Comparison of ENCODE assay signal across 1 cellular context in genomic region chr5:141665995-141666940, GRCh38.
TF ChIP-seq lines count a peak whose summit lies in the region.

No MANE protein-coding gene starts in this region.

TF ChIP-seq in HepG2, 621 proteins besides CTCF, POLR2A, EP300 and RAD21:
- TF ChIP-seq PBX2 (CRISPR knock-in tag; IDR thresholded peaks at IDR 0.05) (no peak), SKI (IDR thresholded peaks at IDR 0.05; ENCODE audit: partially characterized antibody) (no peak), ZZZ3 (CRISPR knock-in tag; IDR thresholded peaks at IDR 0.05; ENCODE audit: borderline replicate concordance) (no peak), ZNF629 (CRISPR knock-in tag; conservative IDR thresholded peaks at IDR 0.05) (0 out of 2 replicates have a peak, but pooled peaks have one; percentile 38), RARG (CRISPR knock-in tag; IDR thresholded peaks at IDR 0.05; ENCODE audit: low read depth) (no peak)
- TF ChIP-seq, protein P1, sequence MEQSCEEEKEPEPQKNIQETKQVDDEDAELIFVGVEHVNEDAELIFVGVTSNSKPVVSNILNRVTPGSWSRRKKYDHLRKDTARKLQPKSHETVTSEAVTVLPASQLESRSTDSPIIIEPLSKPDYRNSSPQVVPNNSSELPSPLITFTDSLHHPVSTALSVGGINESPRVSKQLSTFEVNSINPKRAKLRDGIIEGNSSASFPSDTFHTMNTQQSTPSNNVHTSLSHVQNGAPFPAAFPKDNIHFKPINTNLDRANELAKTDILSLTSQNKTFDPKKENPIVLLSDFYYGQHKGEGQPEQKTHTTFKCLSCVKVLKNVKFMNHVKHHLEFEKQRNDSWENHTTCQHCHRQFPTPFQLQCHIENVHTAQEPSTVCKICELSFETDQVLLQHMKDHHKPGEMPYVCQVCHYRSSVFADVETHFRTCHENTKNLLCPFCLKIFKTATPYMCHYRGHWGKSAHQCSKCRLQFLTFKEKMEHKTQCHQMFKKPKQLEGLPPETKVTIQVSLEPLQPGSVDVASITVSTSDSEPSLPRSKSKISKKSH (CRISPR knock-in tag; IDR thresholded peaks at IDR 0.05; ENCODE audit: borderline replicate concordance): no peak
- TF ChIP-seq, protein P2, sequence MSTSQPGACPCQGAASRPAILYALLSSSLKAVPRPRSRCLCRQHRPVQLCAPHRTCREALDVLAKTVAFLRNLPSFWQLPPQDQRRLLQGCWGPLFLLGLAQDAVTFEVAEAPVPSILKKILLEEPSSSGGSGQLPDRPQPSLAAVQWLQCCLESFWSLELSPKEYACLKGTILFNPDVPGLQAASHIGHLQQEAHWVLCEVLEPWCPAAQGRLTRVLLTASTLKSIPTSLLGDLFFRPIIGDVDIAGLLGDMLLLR (CRISPR knock-in tag; IDR thresholded peaks at IDR 0.05): no peak
TF ChIP-seq in HepG2: peak in this region for 1.
